11 cellular contexts compared by ENCODE assay signal in the genomic region with DNA sequence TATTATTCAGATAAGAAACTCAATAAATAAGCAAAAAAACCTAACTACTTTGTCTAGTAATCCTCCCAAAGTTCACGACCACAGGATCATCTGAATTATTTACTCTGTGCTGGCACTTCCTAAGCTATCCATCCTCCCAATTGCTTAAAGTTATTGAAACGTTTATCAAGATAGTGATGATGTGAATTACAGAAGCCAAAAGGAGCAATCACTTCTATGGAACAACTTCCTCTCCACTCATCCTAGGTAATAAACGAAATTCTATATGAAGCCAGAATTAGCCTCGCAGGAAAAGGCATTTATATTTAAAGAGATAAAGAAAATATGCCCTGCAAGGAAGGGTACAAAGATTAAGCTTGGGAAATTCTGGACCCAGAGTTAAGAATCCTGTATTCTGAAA.
"Had no signal": no experiment of that assay in that cellular context is flagged by ENCODE, and none has a peak within 500 bp of the region (broad histone marks: within the 10 kb centered on the region; RNA-seq: fewer than 3 reads in every experiment).

No MANE protein-coding gene starts in this region.

- H3K4me3 ChIP-seq: GM23248, GM23338, HAP-1 had no signal

- H2AFZ ChIP-seq: GM23248, GM23338 had no signal

- DNase-seq: GM23248, GOT3, H7, H9, HCEC 1CT, HFFc6 had no signal

- FAIRE-seq: H1, H54 had no signal

- H3K9me3 Mint-ChIP-seq: GM23338 had no signal

- H3K4me2 ChIP-seq: GM23338 had no signal

- H3K4me1 Mint-ChIP-seq: GM23338, H9 had no signal

- H3K9ac ChIP-seq: GM23248 had no signal

- H3K27ac ChIP-seq: GM23248 had no signal

- ATAC-seq: GM23338, HCT116 had no signal

- H3K4me3 Mint-ChIP-seq: GM23338, H9, HFFc6 had no signal

- H3K36me3 ChIP-seq: HAP-1 had no signal

- H3K4me1 ChIP-seq: HAP-1 had no signal

- H3K27ac Mint-ChIP-seq: GM23338, H9, HFFc6 had no signal

- H3K9me3 ChIP-seq: HAP-1 had no signal
